Comparison of ENCODE assay signal across 1 cellular context in genomic region chr5:140671472-140672210, GRCh38.
TF ChIP-seq lines count a peak whose summit lies in the region.

No MANE protein-coding gene starts in this region.

TF ChIP-seq in GM23338, 12 proteins besides CTCF, POLR2A, EP300 and RAD21:
- no peak for TF ChIP-seq JUNB (IDR thresholded peaks at IDR 0.05; ENCODE audit: unreplicated experiment)
- peak; percentile 41; the same call in 1 of the 2 replicates for TF ChIP-seq NANOG (IDR thresholded peaks at IDR 0.05; ENCODE audit: borderline replicate concordance)
- TF ChIP-seq ZNF331 (CRISPR knock-in tag; IDR thresholded peaks at IDR 0.05; ENCODE audit: low read depth): no peak
- no peak for TF ChIP-seq ZNF114 (CRISPR knock-in tag; IDR thresholded peaks at IDR 0.05)
- no peak for TF ChIP-seq CREB1 (CRISPR knock-in tag; IDR thresholded peaks at IDR 0.05; ENCODE audit: low read depth)
- peak; percentile 4; the same call in 1 of the 2 replicates for TF ChIP-seq POLR2AphosphoS5 (IDR thresholded peaks at IDR 0.05; ENCODE audit: low read depth)
